9 cellular contexts compared by ENCODE assay signal in the genomic region with DNA sequence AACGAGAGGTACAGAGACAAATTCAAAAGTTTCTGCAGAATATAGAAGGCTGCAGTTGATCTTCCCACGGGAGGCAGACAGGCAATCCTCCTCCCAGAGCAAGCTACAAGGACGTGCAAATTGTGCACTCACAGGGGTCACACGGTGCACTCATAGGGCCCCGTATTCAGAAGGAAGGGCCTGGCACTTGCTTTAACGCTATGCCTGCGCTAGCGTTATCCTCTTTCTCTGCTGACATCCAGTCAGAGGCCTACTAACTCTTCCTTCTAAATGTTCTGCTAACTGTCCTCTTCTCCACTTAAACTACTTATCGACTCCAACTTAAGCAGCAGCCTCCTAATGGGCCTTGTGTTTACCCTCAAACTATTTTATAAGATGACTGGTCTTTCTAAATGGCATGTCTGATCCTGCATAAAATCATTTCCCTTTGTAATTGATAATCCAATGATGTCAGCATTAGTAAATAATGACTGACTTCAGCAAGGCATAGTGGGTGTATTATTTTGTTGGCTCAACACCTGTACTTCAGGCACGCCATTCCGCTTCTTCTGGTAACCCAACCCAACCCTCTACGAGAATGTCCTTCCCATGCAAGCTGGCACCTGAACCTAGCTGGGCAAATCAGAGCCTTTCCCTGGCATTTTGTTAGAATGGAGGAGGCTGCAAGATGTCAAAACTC. TPM values are rescaled to one million over a fixed set of nuclear protein-coding genes. Genes with fewer than 3 reads are reported as not detected.
A peak's percentile ranks its signal among the peaks of the same experiment; 100 is the strongest.
DNase-seq lines count a peak whose midpoint lies in the region; ATAC-seq and TF ChIP-seq lines count a peak whose summit lies in the region.
"Had no signal": no experiment of that assay in that cellular context is flagged by ENCODE, and none has a peak within 500 bp of the region (broad histone marks: within the 10 kb centered on the region; RNA-seq: fewer than 3 reads in every experiment).

No MANE protein-coding gene starts in this region.

- H3K27me3 ChIP-seq in foreskin keratinocyte (no peaks in the 10 kb centered on the region), gastrocnemius medialis (no peaks in the 10 kb centered on the region)

- in situ Hi-C loops in gastrocnemius medialis (cut with MboI; ENCODE audit: low sequenced_read_pairs in 4 of 4) = loop anchor here in 3 of 4 donors (25.0 kb wide), 1 partner anchor 930 kb away; a partner anchor contains a TSS

- TF ChIP-seq CTCF in HEK293 (tag by site-specific recombination; IDR thresholded peaks at IDR 0.05) = no peak
- no peak for TF ChIP-seq CTCF in foreskin keratinocyte (conservative IDR thresholded peaks at IDR 0.05)
- no peak for TF ChIP-seq CTCF in gastrocnemius medialis (IDR thresholded peaks at IDR 0.05 in 4 of 5, conservative IDR thresholded peaks at IDR 0.05 in 1 of 5)

- H3K27ac ChIP-seq in HEK293 (ENCODE audit: extremely low read depth, low read depth, low read length) (no peak overlapping the region), foreskin keratinocyte (peak overlapping the region; percentile 94), gastrocnemius medialis (peak overlapping the region; percentile 98 to 99 (median 98))

- peak overlapping the region; percentile 98 for H3K27ac Mint-ChIP-seq in T-helper 17 cell

- DNase-seq in T-helper 17 cell (no peak), foreskin keratinocyte (peak; percentile 93 to 96), gastrocnemius medialis (peak in 1 of 2 donors; percentile 34), 8988T (no peak)
- DNase-seq in activated CD4-positive, CD25-positive, alpha-beta regulatory T cell treated with anti-CD3 and anti-CD28 coated beads, Interleukin-2, amount 50 U/mL, for 72 hours = no peak
- DNase-seq: stimulated activated CD4-positive, alpha-beta T cell treated with anti-CD3 and anti-CD28 coated beads, Interleukin-15, amount 100 ng/mL, for 24 hours had no signal

- H3K4me3 Mint-ChIP-seq in T-helper 17 cell = peak overlapping the region; percentile 43

- CTCF ChIA-PET in HEK293 (lab: Yijun Ruan, JAX) = no interaction called here

- peaks cover 3% of the 10 kb centered on the region for H3K36me3 Mint-ChIP-seq in T-helper 17 cell (ENCODE audit: low read depth)

- intact Hi-C loops in gastrocnemius medialis (cut with DNase I; ENCODE audit: low total_unique reads) = loop anchor here (5.0 to 10.0 kb wide), 4 partner anchors 392 to 930 kb away; a partner anchor contains a TSS

- peaks cover 52% of the 10 kb centered on the region for H3K4me1 Mint-ChIP-seq in T-helper 17 cell

- TF ChIP-seq POLR2A in gastrocnemius medialis (IDR thresholded peaks at IDR 0.05) = no peak

- H3K4me3 ChIP-seq in HEK293 (ENCODE audit: low read depth, low read length) (no peak overlapping the region; the same call in 1 of the 2 replicates), gastrocnemius medialis (peak overlapping the region; percentile 89 to 93 (median 90))

- POLR2A ChIA-PET in HEK293 (lab: Yijun Ruan, JAX) = no interaction called here

- no peak for ATAC-seq in T-helper 17 cell
- ATAC-seq in foreskin keratinocyte = peak; percentile 63
- ATAC-seq in gastrocnemius medialis = no peak
- ATAC-seq in HG03521 (IDR thresholded peaks at IDR 0.05; ENCODE audit: unreplicated experiment) = no peak
- no peak for ATAC-seq in GM18867 (IDR thresholded peaks at IDR 0.05; ENCODE audit: unreplicated experiment)

- H3K4me1 ChIP-seq in HEK293 (ENCODE audit: control insufficient read depth, insufficient read depth, low read length) (peaks cover 10% of the 10 kb centered on the region), foreskin keratinocyte (peaks cover 21% of the 10 kb centered on the region), gastrocnemius medialis (peaks cover 63 to 80% of the 10 kb centered on the region in 2 donors)

- H3K9me3 ChIP-seq in HEK293 (ENCODE audit: control insufficient read depth, insufficient read depth, low read depth, low read length) = no peaks in the 10 kb centered on the region
- no peaks in the 10 kb centered on the region for H3K9me3 ChIP-seq in T-helper 17 cell (ENCODE audit: control insufficient read depth, low read length, poor library complexity, severe bottlenecking)
- no peaks in the 10 kb centered on the region for H3K9me3 ChIP-seq in gastrocnemius medialis

- no peaks in the 10 kb centered on the region for H3K27me3 Mint-ChIP-seq in T-helper 17 cell

- H3K36me3 ChIP-seq in HEK293 (ENCODE audit: control insufficient read depth in 2 of 2, insufficient read depth in 1 of 2, low read length in 2 of 2) = peaks cover 0 to 3% of the 10 kb centered on the region in 2 experiments; a peak in 1 of 3 replicates
- H3K36me3 ChIP-seq in gastrocnemius medialis = no peaks in the 10 kb centered on the region

TF ChIP-seq in HEK293, 187 proteins besides CTCF, POLR2A, EP300 and RAD21:
- TF ChIP-seq ZNF629 (tag by site-specific recombination; IDR thresholded peaks at IDR 0.05) (peak; percentile 62), SP3 (tag by site-specific recombination; IDR thresholded peaks at IDR 0.05) (no peak), ZNF394 (tag by site-specific recombination; IDR thresholded peaks at IDR 0.05; ENCODE audit: borderline replicate concordance) (no peak), HOXD13 (CRISPR knock-in tag; IDR thresholded peaks at IDR 0.05; ENCODE audit: borderline replicate concordance) (0 out of 2 replicates have a peak, but pooled peaks have one; percentile 18), OSR2 (tag by site-specific recombination; IDR thresholded peaks at IDR 0.05) (peak; percentile 60), TRIM28 (IDR thresholded peaks at IDR 0.05; ENCODE audit: borderline replicate concordance, low read length) (peak; percentile 62; the same call in 1 of the 2 replicates), FEZF1 (tag by site-specific recombination; IDR thresholded peaks at IDR 0.05) (0 out of 2 replicates have a peak, but pooled peaks have one; percentile 7), ZNF610 (tag by site-specific recombination; IDR thresholded peaks at IDR 0.05; ENCODE audit: borderline replicate concordance) (no peak), ZNF660 (tag by site-specific recombination; IDR thresholded peaks at IDR 0.05) (peak; percentile 72; the same call in 1 of the 2 replicates), SP7 (tag by site-specific recombination; IDR thresholded peaks at IDR 0.05) (peak; percentile 35; the same call in 1 of the 2 replicates), ZEB2 (tag by site-specific recombination; IDR thresholded peaks at IDR 0.05) (0 out of 2 replicates have a peak, but pooled peaks have one; percentile 60)
- TF ChIP-seq, protein P1, sequence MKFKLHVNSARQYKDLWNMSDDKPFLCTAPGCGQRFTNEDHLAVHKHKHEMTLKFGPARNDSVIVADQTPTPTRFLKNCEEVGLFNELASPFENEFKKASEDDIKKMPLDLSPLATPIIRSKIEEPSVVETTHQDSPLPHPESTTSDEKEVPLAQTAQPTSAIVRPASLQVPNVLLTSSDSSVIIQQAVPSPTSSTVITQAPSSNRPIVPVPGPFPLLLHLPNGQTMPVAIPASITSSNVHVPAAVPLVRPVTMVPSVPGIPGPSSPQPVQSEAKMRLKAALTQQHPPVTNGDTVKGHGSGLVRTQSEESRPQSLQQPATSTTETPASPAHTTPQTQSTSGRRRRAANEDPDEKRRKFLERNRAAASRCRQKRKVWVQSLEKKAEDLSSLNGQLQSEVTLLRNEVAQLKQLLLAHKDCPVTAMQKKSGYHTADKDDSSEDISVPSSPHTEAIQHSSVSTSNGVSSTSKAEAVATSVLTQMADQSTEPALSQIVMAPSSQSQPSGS (tag by site-specific recombination; IDR thresholded peaks at IDR 0.05; ENCODE audit: low read depth) = peak; percentile 64
- TF ChIP-seq, protein P2, sequence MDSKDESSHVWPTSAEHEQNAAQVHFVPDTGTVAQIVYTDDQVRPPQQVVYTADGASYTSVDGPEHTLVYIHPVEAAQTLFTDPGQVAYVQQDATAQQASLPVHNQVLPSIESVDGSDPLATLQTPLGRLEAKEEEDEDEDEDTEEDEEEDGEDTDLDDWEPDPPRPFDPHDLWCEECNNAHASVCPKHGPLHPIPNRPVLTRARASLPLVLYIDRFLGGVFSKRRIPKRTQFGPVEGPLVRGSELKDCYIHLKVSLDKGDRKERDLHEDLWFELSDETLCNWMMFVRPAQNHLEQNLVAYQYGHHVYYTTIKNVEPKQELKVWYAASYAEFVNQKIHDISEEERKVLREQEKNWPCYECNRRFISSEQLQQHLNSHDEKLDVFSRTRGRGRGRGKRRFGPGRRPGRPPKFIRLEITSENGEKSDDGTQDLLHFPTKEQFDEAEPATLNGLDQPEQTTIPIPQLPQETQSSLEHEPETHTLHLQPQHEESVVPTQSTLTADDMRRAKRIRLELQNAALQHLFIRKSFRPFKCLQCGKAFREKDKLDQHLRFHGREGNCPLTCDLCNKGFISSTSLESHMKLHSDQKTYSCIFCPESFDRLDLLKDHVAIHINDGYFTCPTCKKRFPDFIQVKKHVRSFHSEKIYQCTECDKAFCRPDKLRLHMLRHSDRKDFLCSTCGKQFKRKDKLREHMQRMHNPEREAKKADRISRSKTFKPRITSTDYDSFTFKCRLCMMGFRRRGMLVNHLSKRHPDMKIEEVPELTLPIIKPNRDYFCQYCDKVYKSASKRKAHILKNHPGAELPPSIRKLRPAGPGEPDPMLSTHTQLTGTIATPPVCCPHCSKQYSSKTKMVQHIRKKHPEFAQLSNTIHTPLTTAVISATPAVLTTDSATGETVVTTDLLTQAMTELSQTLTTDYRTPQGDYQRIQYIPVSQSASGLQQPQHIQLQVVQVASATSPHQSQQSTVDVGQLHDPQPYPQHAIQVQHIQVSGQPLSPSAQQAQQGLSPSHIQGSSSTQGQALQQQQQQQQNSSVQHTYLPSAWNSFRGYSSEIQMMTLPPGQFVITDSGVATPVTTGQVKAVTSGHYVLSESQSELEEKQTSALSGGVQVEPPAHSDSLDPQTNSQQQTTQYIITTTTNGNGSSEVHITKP (tag by site-specific recombination; IDR thresholded peaks at IDR 0.05) = peak; percentile 9; the same call in 1 of the 2 replicates

RNA-seq across cellular contexts. Expression of a gene that starts 2.2 kb away (rescaled TPM):
- total RNA-seq in T-helper 17 cell (10 to 100 TPM; 49.3 to 56.4 TPM), foreskin keratinocyte (46.3 and 48.2 TPM in 2 replicates), gastrocnemius medialis (10 to 100 TPM; 54.7 to 97.4 (median 61.1) TPM)
- 27.4 and 31.6 TPM in 2 replicates for polyA plus RNA-seq in foreskin keratinocyte

RNA-seq across cellular contexts. Expression of a gene that starts 43.6 kb away (rescaled TPM):
- total RNA-seq in T-helper 17 cell = not detected
- total RNA-seq in foreskin keratinocyte = not detected in 2 replicates
- not detected in 2 replicates for polyA plus RNA-seq in foreskin keratinocyte
- not detected for total RNA-seq in gastrocnemius medialis

Comparison
In these comparisons a context has a peak if more than half of its experiments do, and no peak if none do; other contexts are left out.
1. DNase-seq: peak in foreskin keratinocyte (2 of 2); none in T-helper 17 cell (0 of 3), activated CD4-positive, CD25-positive, alpha-beta regulatory T cell treated with anti-CD3 and anti-CD28 coated beads, Interleukin-2, amount 50 U/mL, for 72 hours (single experiment) and 8988T (single experiment).